Comparison of ENCODE assay signal across 9 cellular contexts in genomic region chr20:44695295-44696230, GRCh38.
DNase-seq lines count a peak whose midpoint lies in the region; ATAC-seq and TF ChIP-seq lines count a peak whose summit lies in the region.
"Had no signal": no experiment of that assay in that cellular context is flagged by ENCODE, and none has a peak within 500 bp of the region (broad histone marks: within the 10 kb centered on the region; RNA-seq: fewer than 3 reads in every experiment).

No MANE protein-coding gene starts in this region.

- ATAC-seq in SK-N-SH treated with all-trans-retinoic acid at 6 μM for 48 hours (0 out of 3 replicates have a peak, but pooled peaks have one; percentile 9), HG03460 (IDR thresholded peaks at IDR 0.05; ENCODE audit: unreplicated experiment) (no peak)

- TF ChIP-seq CTCF in fibroblast of pulmonary artery (IDR thresholded peaks at IDR 0.05; ENCODE audit: low read length, missing control alignments) (no peak), GM20000 (IDR thresholded peaks at IDR 0.05; ENCODE audit: extremely low read depth, missing control alignments) (no peak)

- peak; percentile 48 for DNase-seq in GM04503 (ENCODE audit: low read depth)
- peak; percentile 39 for DNase-seq in fibroblast of pulmonary artery (ENCODE audit: low read depth)
- DNase-seq in superior temporal gyrus (ENCODE audit: extremely low spot score), result peak; percentile 54
- DNase-seq in GDM1 (lab: John Stamatoyannopoulos, UW), result no peak
- no peak for DNase-seq in GM20000 (ENCODE audit: low spot score)
- DNase-seq in stimulated activated CD8-positive, alpha-beta memory T cell treated with anti-CD3 and anti-CD28 coated beads, Interleukin-4, amount 100 ng/mL, for 48 hours, result no peak
- DNase-seq: activated CD4-positive, alpha-beta T cell treated with anti-CD3 and anti-CD28 coated beads, Interleukin-2, amount 50 U/mL, for 4 hours had no signal

- H3K4me3 ChIP-seq in fibroblast of pulmonary artery (replicated peaks; ENCODE audit: low read depth, low read length), result no peak overlapping the region

TF ChIP-seq in SK-N-SH treated with all-trans-retinoic acid at 6 μM for 48 hours, 23 proteins besides CTCF, POLR2A, EP300 and RAD21:
- no peak for TF ChIP-seq ZNF8 (CRISPR knock-in tag; IDR thresholded peaks at IDR 0.05)
- TF ChIP-seq SNAI2 (CRISPR knock-in tag; IDR thresholded peaks at IDR 0.05), result no peak
- TF ChIP-seq, protein P1, sequence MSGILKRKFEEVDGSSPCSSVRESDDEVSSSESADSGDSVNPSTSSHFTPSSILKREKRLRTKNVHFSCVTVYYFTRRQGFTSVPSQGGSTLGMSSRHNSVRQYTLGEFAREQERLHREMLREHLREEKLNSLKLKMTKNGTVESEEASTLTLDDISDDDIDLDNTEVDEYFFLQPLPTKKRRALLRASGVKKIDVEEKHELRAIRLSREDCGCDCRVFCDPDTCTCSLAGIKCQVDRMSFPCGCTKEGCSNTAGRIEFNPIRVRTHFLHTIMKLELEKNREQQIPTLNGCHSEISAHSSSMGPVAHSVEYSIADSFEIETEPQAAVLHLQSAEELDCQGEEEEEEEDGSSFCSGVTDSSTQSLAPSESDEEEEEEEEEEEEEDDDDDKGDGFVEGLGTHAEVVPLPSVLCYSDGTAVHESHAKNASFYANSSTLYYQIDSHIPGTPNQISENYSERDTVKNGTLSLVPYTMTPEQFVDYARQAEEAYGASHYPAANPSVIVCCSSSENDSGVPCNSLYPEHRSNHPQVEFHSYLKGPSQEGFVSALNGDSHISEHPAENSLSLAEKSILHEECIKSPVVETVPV (CRISPR knock-in tag; IDR thresholded peaks at IDR 0.05), result no peak
- TF ChIP-seq TSHZ2 (CRISPR knock-in tag; IDR thresholded peaks at IDR 0.05), result no peak
- no peak for TF ChIP-seq ZFP3 (CRISPR knock-in tag; IDR thresholded peaks at IDR 0.05)
- TF ChIP-seq ESRRG (CRISPR knock-in tag; IDR thresholded peaks at IDR 0.05), result no peak
- no peak for TF ChIP-seq TCF4 (CRISPR knock-in tag; IDR thresholded peaks at IDR 0.05; ENCODE audit: borderline replicate concordance)
- TF ChIP-seq BACH2 (CRISPR knock-in tag; IDR thresholded peaks at IDR 0.05; ENCODE audit: borderline replicate concordance), result no peak
- TF ChIP-seq ZC3H10 (CRISPR knock-in tag; IDR thresholded peaks at IDR 0.05), result no peak

Comparison
In these comparisons a context has a peak if more than half of its experiments do, and no peak if none do; other contexts are left out.
1. DNase-seq: peak in GM04503 (single experiment), fibroblast of pulmonary artery (single experiment) and superior temporal gyrus (single experiment); none in GDM1 (single experiment), GM20000 (single experiment) and stimulated activated CD8-positive, alpha-beta memory T cell treated with anti-CD3 and anti-CD28 coated beads, Interleukin-4, amount 100 ng/mL, for 48 hours (single experiment).